In genomic region chr1:119713538-119714456, GRCh38 we compare ENCODE assay signal across 9 cellular contexts. TPM values are rescaled to one million over a fixed set of nuclear protein-coding genes. Genes with fewer than 3 reads are reported as not detected.
DNase-seq lines count a peak whose midpoint lies in the region; ATAC-seq and TF ChIP-seq lines count a peak whose summit lies in the region.
"Had no signal": no experiment of that assay in that cellular context is flagged by ENCODE, and none has a peak within 500 bp of the region (broad histone marks: within the 10 kb centered on the region; RNA-seq: fewer than 3 reads in every experiment).

No MANE protein-coding gene starts in this region.

- H3K27ac Mint-ChIP-seq in activated T-cell treated with anti-CD3 and anti-CD28 coated beads, Interleukin-2, amount 50 U/mL, for 24 hours: peak overlapping the region; percentile 90
- peak overlapping the region; percentile 98 for H3K27ac Mint-ChIP-seq in osteocyte (ENCODE audit: unreplicated experiment)

- H3K27me3 Mint-ChIP-seq in activated T-cell treated with anti-CD3 and anti-CD28 coated beads, Interleukin-2, amount 50 U/mL, for 24 hours: peaks cover 37% of the 10 kb centered on the region
- peaks cover 16% of the 10 kb centered on the region for H3K27me3 Mint-ChIP-seq in osteocyte (ENCODE audit: unreplicated experiment)

- TF ChIP-seq CTCF in fibroblast of mammary gland (conservative IDR thresholded peaks at IDR 0.05; ENCODE audit: control insufficient read depth, insufficient read depth, low read depth, low read length) (no peak), osteocyte (IDR thresholded peaks at IDR 0.05) (no peak)

- H3K4me1 Mint-ChIP-seq in activated T-cell treated with anti-CD3 and anti-CD28 coated beads, Interleukin-2, amount 50 U/mL, for 24 hours (ENCODE audit: low read depth): peaks cover 40% of the 10 kb centered on the region
- peaks cover 47% of the 10 kb centered on the region for H3K4me1 Mint-ChIP-seq in osteocyte (ENCODE audit: unreplicated experiment)

- peak overlapping the region; percentile 92 for H3K4me3 ChIP-seq in fibroblast of mammary gland (ENCODE audit: control insufficient read depth, low read depth, low read length)

- peaks cover 24% of the 10 kb centered on the region for H3K36me3 Mint-ChIP-seq in activated T-cell treated with anti-CD3 and anti-CD28 coated beads, Interleukin-2, amount 50 U/mL, for 24 hours (ENCODE audit: low read depth)
- H3K36me3 Mint-ChIP-seq in osteocyte (ENCODE audit: unreplicated experiment): peaks cover 18% of the 10 kb centered on the region

- H3K4me3 Mint-ChIP-seq in activated T-cell treated with anti-CD3 and anti-CD28 coated beads, Interleukin-2, amount 50 U/mL, for 24 hours: peak overlapping the region; percentile 93
- peak overlapping the region; percentile 83 for H3K4me3 Mint-ChIP-seq in osteocyte (ENCODE audit: unreplicated experiment)

- no peak for DNase-seq in activated T-cell treated with anti-CD3 and anti-CD28 coated beads, Interleukin-2, amount 50 U/mL, for 24 hours
- DNase-seq in activated T-cell treated with anti-CD3 and anti-CD28 coated beads, Interleukin-2, amount 50 U/mL, for 48 hours: no peak
- DNase-seq in RKO (ENCODE audit: low spot score): peak; percentile 49
- DNase-seq in fibroblast of mammary gland (ENCODE audit: low read depth): peak; percentile 26
- DNase-seq in osteocyte (ENCODE audit: extremely low spot score, unreplicated experiment): no peak
- DNase-seq in NCI-H1930 (lab: John Stamatoyannopoulos, UW): no peak
- no peak for DNase-seq in stimulated activated CD4-positive, alpha-beta T cell treated with anti-CD3 and anti-CD28 coated beads, Interleukin-4, amount 100 ng/mL, for 24 hours

- no peak for ATAC-seq in GM21390 (IDR thresholded peaks at IDR 0.05; ENCODE audit: unreplicated experiment)

- no peaks in the 10 kb centered on the region for H3K9me3 Mint-ChIP-seq in activated T-cell treated with anti-CD3 and anti-CD28 coated beads, Interleukin-2, amount 50 U/mL, for 24 hours
- H3K9me3 Mint-ChIP-seq in osteocyte (ENCODE audit: unreplicated experiment): no peaks in the 10 kb centered on the region

RNA-seq across cellular contexts. Expression of gene PHGDH, which starts 2.1 kb away (rescaled TPM):
- 271 and 282 TPM in 2 replicates for total RNA-seq in osteocyte

RNA-seq across cellular contexts. Expression of gene HMGCS2, which starts 54.9 kb away (rescaled TPM):
- total RNA-seq in osteocyte: not detected in 2 replicates
- total RNA-seq: dermis microvascular lymphatic vessel endothelial cell had no signal

Comparison
In these comparisons a context has a peak if more than half of its experiments do, and no peak if none do; other contexts are left out.
1. DNase-seq: peak in RKO (single experiment) and fibroblast of mammary gland (single experiment); none in activated T-cell treated with anti-CD3 and anti-CD28 coated beads, Interleukin-2, amount 50 U/mL, for 24 hours (single experiment), activated T-cell treated with anti-CD3 and anti-CD28 coated beads, Interleukin-2, amount 50 U/mL, for 48 hours (0 of 2), osteocyte (single experiment), NCI-H1930 (0 of 2) and stimulated activated CD4-positive, alpha-beta T cell treated with anti-CD3 and anti-CD28 coated beads, Interleukin-4, amount 100 ng/mL, for 24 hours (single experiment).